ENCODE assay signal across 22 cellular contexts in genomic region chr10:116845823-116846222, GRCh38. TPM values are rescaled to one million over a fixed set of nuclear protein-coding genes. Genes with fewer than 3 reads are reported as not detected.
"Had no signal": no experiment of that assay in that cellular context is flagged by ENCODE, and none has a peak within 500 bp of the region (broad histone marks: within the 10 kb centered on the region; RNA-seq: fewer than 3 reads in every experiment).

No MANE protein-coding gene starts in this region.

- DNase-seq: activated CD4-positive, alpha-beta T cell treated with anti-CD3 and anti-CD28 coated beads, Interleukin-2, amount 50 U/mL, for 4 hours; activated gamma-delta T cell; activated T-cell treated with anti-CD3 and anti-CD28 coated beads, Interleukin-2, amount 50 U/mL, for 72 hours; adrenal gland; effector CD4-positive, alpha-beta T cell; heart right ventricle; left ventricle myocardium superior; right cardiac atrium; small intestine; stimulated activated CD4-positive, alpha-beta T cell treated with anti-CD3 and anti-CD28 coated beads, Interleukin-15, amount 100 ng/mL, for 24 hours; stimulated activated CD4-positive, alpha-beta T cell treated with anti-CD3 and anti-CD28 coated beads, Interleukin-2, amount 100 ng/mL, for 48 hours; stimulated activated naive CD8-positive, alpha-beta T cell treated with anti-CD3 and anti-CD28 coated beads, Interleukin-15, amount 100 ng/mL, for 72 hours; transverse colon; uterus; WERI-Rb-1 had no signal

- H3K27ac ChIP-seq: adrenal gland, gastroesophageal sphincter, heart right ventricle, suprapubic skin, transverse colon, uterus, WERI-Rb-1 had no signal

- H3K36me3 ChIP-seq: adrenal gland, gastroesophageal sphincter, heart right ventricle, suprapubic skin, transverse colon, uterus, WERI-Rb-1 had no signal

- H3K4me3 ChIP-seq: adrenal gland, gastroesophageal sphincter, heart right ventricle, suprapubic skin, transverse colon, uterus had no signal

- ATAC-seq: activated naive CD4-positive, alpha-beta T cell treated with anti-CD3 and anti-CD28 coated beads, Interleukin-2, amount 50 U/mL, for 72 hours; activated T-cell treated with anti-CD3 and anti-CD28 coated beads, Interleukin-2, amount 50 U/mL, for 72 hours; gastroesophageal sphincter; heart right ventricle; left ventricle myocardium superior; right cardiac atrium; stimulated activated naive CD8-positive, alpha-beta T cell treated with anti-CD3 and anti-CD28 coated beads, Interleukin-15, amount 100 ng/mL, for 72 hours had no signal

- H3K9me3 Mint-ChIP-seq: activated naive CD4-positive, alpha-beta T cell treated with anti-CD3 and anti-CD28 coated beads, Interleukin-2, amount 50 U/mL, for 72 hours; activated T-cell treated with anti-CD3 and anti-CD28 coated beads, Interleukin-2, amount 50 U/mL, for 72 hours; neural crest cell; stimulated activated naive CD8-positive, alpha-beta T cell treated with anti-CD3 and anti-CD28 coated beads, Interleukin-15, amount 100 ng/mL, for 72 hours had no signal

- H3K27me3 ChIP-seq: adrenal gland, gastroesophageal sphincter, suprapubic skin, uterus had no signal

- H3K27ac Mint-ChIP-seq: activated naive CD4-positive, alpha-beta T cell treated with anti-CD3 and anti-CD28 coated beads, Interleukin-2, amount 50 U/mL, for 72 hours; activated T-cell treated with anti-CD3 and anti-CD28 coated beads, Interleukin-2, amount 50 U/mL, for 72 hours; progenitor cell of endocrine pancreas; stimulated activated naive CD8-positive, alpha-beta T cell treated with anti-CD3 and anti-CD28 coated beads, Interleukin-15, amount 100 ng/mL, for 72 hours had no signal

- FAIRE-seq: small intestine had no signal

- H3K4me3 Mint-ChIP-seq: activated T-cell treated with anti-CD3 and anti-CD28 coated beads, Interleukin-2, amount 50 U/mL, for 72 hours; stimulated activated naive CD8-positive, alpha-beta T cell treated with anti-CD3 and anti-CD28 coated beads, Interleukin-15, amount 100 ng/mL, for 72 hours had no signal

- H3K9me3 ChIP-seq: adrenal gland, gastroesophageal sphincter, heart right ventricle, suprapubic skin, transverse colon, uterus had no signal

- H3K4me1 ChIP-seq: uterus had no signal

RNA-seq across cellular contexts. Expression of gene ENO4, which starts 3.5 kb away (rescaled TPM):
- total RNA-seq: activated CD8-positive, alpha-beta memory T cell treated with anti-CD3 and anti-CD28 coated beads for 36 hours; activated naive CD4-positive, alpha-beta T cell treated with anti-CD3 and anti-CD28 coated beads, Interleukin-2, amount 50 U/mL, for 72 hours; activated T-cell treated with anti-CD3 and anti-CD28 coated beads, Interleukin-2, amount 50 U/mL, for 72 hours; mononuclear cell had no signal
- polyA plus RNA-seq: heart right ventricle had no signal
